Comparison of ENCODE assay signal across 6 cellular contexts in genomic region chr16:50515218-50515617, GRCh38. TPM values are rescaled to one million over a fixed set of nuclear protein-coding genes. Genes with fewer than 3 reads are reported as not detected.
"Had no signal": no experiment of that assay in that cellular context is flagged by ENCODE, and none has a peak within 500 bp of the region (broad histone marks: within the 10 kb centered on the region; RNA-seq: fewer than 3 reads in every experiment).

No MANE protein-coding gene starts in this region.

- DNase-seq: IMR-90, KBM-7 had no signal

- FAIRE-seq: HTR-8/SVneo, K562 had no signal

- H3K27ac ChIP-seq: HL-60 had no signal

- H3K4me3 ChIP-seq: K562 had no signal

- ATAC-seq: K562 had no signal

RNA-seq across cellular contexts. Expression of gene NKD1, which starts 33.0 kb away (rescaled TPM):
- total RNA-seq: IMR-90 had no signal
- polyA plus RNA-seq: IgD-negative memory B cell, IMR-90 had no signal
